ENCODE assay signal across 25 cellular contexts in genomic region chr15:89774492-89774891, GRCh38. TPM values are rescaled to one million over a fixed set of nuclear protein-coding genes. Genes with fewer than 3 reads are reported as not detected.
"Had no signal": no experiment of that assay in that cellular context is flagged by ENCODE, and none has a peak within 500 bp of the region (broad histone marks: within the 10 kb centered on the region; RNA-seq: fewer than 3 reads in every experiment).

No MANE protein-coding gene starts in this region.

- H3K27me3 ChIP-seq: cardiac muscle cell, gastrocnemius medialis, pancreas, upper lobe of right lung had no signal

- H3K36me3 ChIP-seq: cardiac muscle cell, gastrocnemius medialis, pancreas, thoracic aorta, upper lobe of right lung had no signal

- ATAC-seq: activated CD4-positive, alpha-beta T cell treated with anti-CD3 and anti-CD28 coated beads for 36 hours; gastrocnemius medialis; left cardiac atrium; pancreas; sciatic nerve; upper lobe of right lung had no signal

- H3K4me3 ChIP-seq: cardiac muscle cell, gastrocnemius medialis, pancreas, thoracic aorta, upper lobe of right lung had no signal

- H3K9me3 ChIP-seq: gastrocnemius medialis, pancreas, thoracic aorta, upper lobe of right lung had no signal

- H3K4me1 Mint-ChIP-seq: activated CD4-positive, alpha-beta T cell treated with anti-CD3 and anti-CD28 coated beads for 36 hours; nephron had no signal

- H3K27ac ChIP-seq: cardiac muscle cell, gastrocnemius medialis, pancreas, thoracic aorta, upper lobe of right lung had no signal

- H3K27me3 Mint-ChIP-seq: activated B cell treated with CpG ODN at 0.5 μM for 24 hours had no signal

- H3K27ac Mint-ChIP-seq: activated B cell treated with CpG ODN at 0.5 μM for 24 hours; nephron; T-helper 1 cell treated with Interleukin-12 subunit alpha and Interleukin-12 subunit beta and Interleukin-4 antibody, amounts not matched to agents 30 μg/mL and 1 μg/mL, for 36 hours had no signal

- H3K9me3 Mint-ChIP-seq: activated B cell treated with CpG ODN at 0.5 μM for 24 hours; nephron; T-helper 1 cell treated with Interleukin-12 subunit alpha and Interleukin-12 subunit beta and Interleukin-4 antibody, amounts not matched to agents 30 μg/mL and 1 μg/mL, for 36 hours had no signal

- DNase-seq: activated B cell treated with CpG ODN at 0.5 μM for 24 hours; activated CD4-positive, alpha-beta T cell treated with anti-CD3 and anti-CD28 coated beads for 36 hours; activated CD4-positive, alpha-beta T cell treated with anti-CD3 and anti-CD28 coated beads, Interleukin-2, amount 50 U/mL, for 48 hours; activated CD8-positive, alpha-beta memory T cell treated with anti-CD3 and anti-CD28 coated beads, Interleukin-2, amount 50 U/mL, for 48 hours; activated naive CD4-positive, alpha-beta T cell treated with Interleukin-2 at 50 U/mL for 16 hours; activated T-cell treated with anti-CD3 and anti-CD28 coated beads, Interleukin-2, amount 50 U/mL, for 48 hours; amygdala; erythroblast; gastrocnemius medialis; hypothalamus; left cardiac atrium; mesenchymal stem cell; pancreas; small intestine; stimulated activated CD4-positive, alpha-beta T cell treated with anti-CD3 and anti-CD28 coated beads, Interleukin-4, amount 100 ng/mL, for 1 hour; stimulated activated naive CD4-positive, alpha-beta T cell; T1000; upper lobe of right lung had no signal

- H3K4me3 Mint-ChIP-seq: activated B cell treated with CpG ODN at 0.5 μM for 24 hours; activated CD4-positive, alpha-beta T cell treated with anti-CD3 and anti-CD28 coated beads for 36 hours; nephron; T-helper 1 cell treated with Interleukin-12 subunit alpha and Interleukin-12 subunit beta and Interleukin-4 antibody, amounts not matched to agents 30 μg/mL and 1 μg/mL, for 36 hours had no signal

RNA-seq across cellular contexts. Expression of gene MESP2, which starts 1.6 kb away (rescaled TPM):
- total RNA-seq: activated CD8-positive, alpha-beta memory T cell treated with anti-CD3 and anti-CD28 coated beads for 36 hours; gastrocnemius medialis; mononuclear cell; upper lobe of right lung had no signal

RNA-seq across cellular contexts. Expression of gene MESP1, which starts 23.4 kb away (rescaled TPM):
- total RNA-seq: mononuclear cell had no signal

RNA-seq across cellular contexts. Expression of gene ANPEP, which starts 40.2 kb away (rescaled TPM):
- total RNA-seq: activated CD8-positive, alpha-beta memory T cell treated with anti-CD3 and anti-CD28 coated beads for 36 hours had no signal
